8 cellular contexts compared by ENCODE assay signal in genomic region chr6:68575765-68576439, GRCh38. TPM values are rescaled to one million over a fixed set of nuclear protein-coding genes. Genes with fewer than 3 reads are reported as not detected.
DNase-seq lines count a peak whose midpoint lies in the region; ATAC-seq and TF ChIP-seq lines count a peak whose summit lies in the region.
"Had no signal": no experiment of that assay in that cellular context is flagged by ENCODE, and none has a peak within 500 bp of the region (broad histone marks: within the 10 kb centered on the region; RNA-seq: fewer than 3 reads in every experiment).

No MANE protein-coding gene starts in this region.

- 0 out of 2 replicates have a peak, but pooled peaks cover 2% of the 10 kb centered on the region for H3K9me3 ChIP-seq in HUES64 (ENCODE audit: insufficient read depth, low read depth, low read length)
- no peaks in the 10 kb centered on the region for H3K9me3 ChIP-seq in RWPE2 (ENCODE audit: severe bottlenecking)
- H3K9me3 ChIP-seq in iPS-18a (ENCODE audit: control insufficient read depth, low read depth, low read length), result no peaks in the 10 kb centered on the region
- H3K9me3 ChIP-seq in suprapubic skin, result no peaks in the 10 kb centered on the region

- H3K4me3 ChIP-seq in HUES64 (ENCODE audit: low read length) (peak overlapping the region; percentile 37), RWPE2 (ENCODE audit: severe bottlenecking) (no peak overlapping the region), iPS-18a (ENCODE audit: low read length) (peak overlapping the region; percentile 49), suprapubic skin (peak overlapping the region; percentile 8)

- H3K9ac ChIP-seq in HUES64 (ENCODE audit: low read depth, low read length), result peak overlapping the region; percentile 9; the same call in 1 of the 2 replicates
- no peak overlapping the region for H3K9ac ChIP-seq in iPS-18a (ENCODE audit: low read length)

- no peak for DNase-seq in RWPE2 (ENCODE audit: low spot score)
- DNase-seq in suprapubic skin (ENCODE audit: low spot score in 2 of 2), result no peak
- DNase-seq in NCI-H187 treated with DMSO at 0.1 percent for 48 hours (lab: John Stamatoyannopoulos, UW), result no peak
- DNase-seq in activated CD4-positive, CD25-positive, alpha-beta regulatory T cell treated with anti-CD3 and anti-CD28 coated beads, Interleukin-2, amount 50 U/mL, for 72 hours, result no peak
- DNase-seq: SHP77 treated with DMSO at 0.1 percent for 48 hours had no signal

- H3K27ac ChIP-seq in HUES64 (ENCODE audit: low read depth, low read length) (no peak overlapping the region), RWPE2 (ENCODE audit: poor library complexity, severe bottlenecking) (no peak overlapping the region), iPS-18a (ENCODE audit: low read length) (no peak overlapping the region), suprapubic skin (no peak overlapping the region)

- TF ChIP-seq CTCF in RWPE2 (IDR thresholded peaks at IDR 0.05; ENCODE audit: poor library complexity, severe bottlenecking) (no peak), suprapubic skin (IDR thresholded peaks at IDR 0.05) (no peak)

- TF ChIP-seq EP300 in suprapubic skin (IDR thresholded peaks at IDR 0.05), result no peak

- H3K4me1 ChIP-seq in HUES64 (ENCODE audit: insufficient read depth, low read length), result peaks cover 13% of the 10 kb centered on the region
- no peaks in the 10 kb centered on the region for H3K4me1 ChIP-seq in RWPE2 (ENCODE audit: insufficient read depth, poor library complexity, severe bottlenecking)
- H3K4me1 ChIP-seq in iPS-18a (ENCODE audit: control insufficient read depth, low read depth, low read length), result peaks cover 12% of the 10 kb centered on the region
- H3K4me1 ChIP-seq in suprapubic skin, result no peaks in the 10 kb centered on the region

- no peaks in the 10 kb centered on the region for H3K27me3 ChIP-seq in HUES64 (ENCODE audit: insufficient read depth, low read length)
- peaks cover 8% of the 10 kb centered on the region for H3K27me3 ChIP-seq in RWPE2 (ENCODE audit: insufficient read depth, poor library complexity, severe bottlenecking)
- no peaks in the 10 kb centered on the region for H3K27me3 ChIP-seq in iPS-18a (ENCODE audit: control insufficient read depth, insufficient read depth, low read length)
- no peaks in the 10 kb centered on the region for H3K27me3 ChIP-seq in suprapubic skin

- ATAC-seq in RWPE2 (ENCODE audit: low read depth), result peak; percentile 61
- no peak for ATAC-seq in HG03280 (IDR thresholded peaks at IDR 0.05; ENCODE audit: unreplicated experiment)

- no peaks in the 10 kb centered on the region for H3K36me3 ChIP-seq in HUES64 (ENCODE audit: insufficient read depth, low read length)
- H3K36me3 ChIP-seq in RWPE2 (ENCODE audit: low read depth), result no peaks in the 10 kb centered on the region
- no peaks in the 10 kb centered on the region for H3K36me3 ChIP-seq in iPS-18a (ENCODE audit: control insufficient read depth, low read depth, low read length)
- H3K36me3 ChIP-seq in suprapubic skin, result no peaks in the 10 kb centered on the region

- WGBS in HUES64, result 12% methylated on average over 14 of the region's 14 CpGs
- 30% methylated on average over 14 of the region's 14 CpGs for WGBS in suprapubic skin

- TF ChIP-seq POLR2A in suprapubic skin (IDR thresholded peaks at IDR 0.05), result no peak

RNA-seq across cellular contexts. Expression of gene ADGRB3, which starts 59.2 kb away (rescaled TPM):
- polyA plus RNA-seq in HUES64 (2013, experiment 1 of 2), result 0.55 TPM
- polyA plus RNA-seq in HUES64 (2013, experiment 2 of 2), result 0.63 TPM
- 1 to 10 TPM in 3 of 4 donors, under 1 TPM in 1; 0.42 to 2.2 (median 1.3) TPM for total RNA-seq in suprapubic skin
